In the genomic region with DNA sequence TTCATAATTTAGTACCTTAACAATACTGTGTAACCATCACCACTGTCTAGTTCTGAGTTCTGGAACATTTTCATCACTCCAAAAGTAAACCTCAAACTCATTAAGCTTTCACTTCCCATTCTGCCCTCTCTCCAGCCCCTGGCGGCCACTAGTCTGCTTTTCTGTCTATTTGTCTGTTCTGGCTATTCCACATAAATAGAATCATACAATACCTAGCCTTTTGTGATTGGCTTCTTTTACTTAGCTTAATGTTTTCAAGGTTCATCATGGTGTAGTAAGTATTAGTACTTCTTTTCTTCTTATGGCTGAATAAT, we compare ENCODE assay signal across 10 cellular contexts.
DNase-seq lines count a peak whose midpoint lies in the region; ATAC-seq and TF ChIP-seq lines count a peak whose summit lies in the region.
"Had no signal": no experiment of that assay in that cellular context is flagged by ENCODE, and none has a peak within 500 bp of the region (broad histone marks: within the 10 kb centered on the region; RNA-seq: fewer than 3 reads in every experiment).

No MANE protein-coding gene starts in this region.

- no peaks in the 10 kb centered on the region for H3K79me2 ChIP-seq in osteoblast (ENCODE audit: insufficient read depth, low read length)

- H3K4me2 ChIP-seq in osteoblast (ENCODE audit: insufficient read depth, low read length), result no peak overlapping the region

- H3K9me3 ChIP-seq in osteoblast (ENCODE audit: low read depth, low read length), result no peaks in the 10 kb centered on the region

- TF ChIP-seq CTCF in GM10266 (IDR thresholded peaks at IDR 0.05; ENCODE audit: control insufficient read depth, insufficient read depth, low read depth, missing control alignments) (peak; percentile 22), osteoblast (IDR thresholded peaks at IDR 0.05; ENCODE audit: extremely low read depth, low read depth, low read length) (no peak)

- H3K36me3 ChIP-seq in osteoblast (ENCODE audit: insufficient read depth, low read length), result peaks cover 4% of the 10 kb centered on the region

- peaks cover 8% of the 10 kb centered on the region for H3K4me1 ChIP-seq in osteoblast (ENCODE audit: insufficient read depth, low read length)

- no peak overlapping the region for H2AFZ ChIP-seq in osteoblast (ENCODE audit: low read length)

- no peak overlapping the region for H3K27ac ChIP-seq in osteoblast (ENCODE audit: low read depth, low read length)

- peak; percentile 14 for DNase-seq in GM10266 (ENCODE audit: extremely low spot score)
- peak; percentile 10 for DNase-seq in GM19238 (ENCODE audit: insufficient read length, low spot score)
- peak; percentile 24 for DNase-seq in SIG-M5 (lab: John Stamatoyannopoulos, UW)
- DNase-seq in COR-L47 (lab: John Stamatoyannopoulos, UW), result no peak
- DNase-seq in NCI-H1092 treated with DMSO at 0.1 percent for 48 hours (lab: John Stamatoyannopoulos, UW), result no peak
- DNase-seq in osteoblast (ENCODE audit: insufficient read length, low spot score, missing footprints), result no peak
- no peak for DNase-seq in anterior cingulate cortex (lab: John Stamatoyannopoulos, UW)
- DNase-seq: activated effector memory CD4-positive, alpha-beta T cell treated with Interleukin-2 at 50 U/mL for 16 hours; NCI-H510A had no signal

- H3K27me3 ChIP-seq in osteoblast (ENCODE audit: insufficient read depth, low read length), result no peaks in the 10 kb centered on the region

- no peaks in the 10 kb centered on the region for H4K20me1 ChIP-seq in osteoblast (ENCODE audit: insufficient read depth, low read length)

- peak; percentile 94 for ATAC-seq in HG03039 (IDR thresholded peaks at IDR 0.05; ENCODE audit: unreplicated experiment)

- H3K4me3 ChIP-seq in osteoblast (ENCODE audit: insufficient read depth, low read length), result no peak overlapping the region

Comparison
In these comparisons a context has a peak if more than half of its experiments do, and no peak if none do; other contexts are left out.
1. DNase-seq: peak in GM10266 (single experiment), GM19238 (single experiment) and SIG-M5 (single experiment); none in COR-L47 (single experiment), NCI-H1092 treated with DMSO at 0.1 percent for 48 hours (single experiment), osteoblast (single experiment) and anterior cingulate cortex (0 of 58).